Comparison of ENCODE assay signal across 16 cellular contexts in genomic region chr1:32980080-32980479, GRCh38. TPM values are rescaled to one million over a fixed set of nuclear protein-coding genes. Genes with fewer than 3 reads are reported as not detected.
A peak's percentile ranks its signal among the peaks of the same experiment; 100 is the strongest.
DNase-seq lines count a peak whose midpoint lies in the region; ATAC-seq and TF ChIP-seq lines count a peak whose summit lies in the region.
"Had no signal": no experiment of that assay in that cellular context is flagged by ENCODE, and none has a peak within 500 bp of the region (broad histone marks: within the 10 kb centered on the region; RNA-seq: fewer than 3 reads in every experiment).

No MANE protein-coding gene starts in this region.

- H3K27me3 Mint-ChIP-seq in CD14-positive monocyte (ENCODE audit: low read depth in 3 of 3) (peaks cover 3 to 8% (median 5%) of the 10 kb centered on the region in 3 donors), IgD-negative memory B cell (no peaks in the 10 kb centered on the region)
- H3K27me3 Mint-ChIP-seq in activated naive CD8-positive, alpha-beta T cell treated with anti-CD3 and anti-CD28 coated beads, Interleukin-2, amount 10 ng/mL, durations not matched to agents 7 days and 5 days = peaks cover 8% of the 10 kb centered on the region

- no peak overlapping the region for H4K8ac ChIP-seq in neuronal stem cell (ENCODE audit: low read depth, low read length)

- H2BK5ac ChIP-seq in neuronal stem cell (ENCODE audit: low read length) = no peak overlapping the region

- H3K27me3 ChIP-seq in neuronal stem cell (ENCODE audit: control insufficient read depth in 3 of 3, insufficient read depth in 3 of 3, low read depth in 1 of 3, low read length in 3 of 3) = peaks cover 0 to 20% (median 0%) of the 10 kb centered on the region in 3 experiments
- H3K27me3 ChIP-seq: adrenal gland, gastrocnemius medialis, sigmoid colon, SJSA1 had no signal

- WGBS in neuronal stem cell (ENCODE audit: extremely low coverage in 2 of 2, insufficient read length in 2 of 2, insufficient replicate concordance in 1 of 2), 2 donors = no CpG with 5 or more reads among the region's 10 CpGs

- intact Hi-C loops in CD14-positive monocyte (cut with micrococcal nuclease) = loop anchor here in 1 of 2 donors (2.0 kb wide), 1 partner anchor 13 kb away; no protein-coding TSS in a partner anchor

- H3K4me1 Mint-ChIP-seq in CD14-positive monocyte = peaks cover 71% of the 10 kb centered on the region
- H3K4me1 Mint-ChIP-seq in IgD-negative memory B cell = peaks cover 29 to 36% (median 32%) of the 10 kb centered on the region in 3 donors
- H3K4me1 Mint-ChIP-seq in activated naive CD8-positive, alpha-beta T cell treated with anti-CD3 and anti-CD28 coated beads, Interleukin-2, amount 10 ng/mL, durations not matched to agents 7 days and 5 days = peaks cover 32% of the 10 kb centered on the region

- no peaks in the 10 kb centered on the region for H3K36me3 ChIP-seq in neuronal stem cell (replicated peaks in 1 of 2; ENCODE audit: control insufficient read depth in 2 of 2, insufficient read depth in 2 of 2, low read length in 2 of 2)
- H3K36me3 ChIP-seq: adrenal gland, gastrocnemius medialis, sigmoid colon, SJSA1 had no signal

- no peak overlapping the region for H3K4me3 ChIP-seq in neuronal stem cell (ENCODE audit: low read length in 2 of 2)
- H3K4me3 ChIP-seq: adrenal gland, gastrocnemius medialis, sigmoid colon, SJSA1 had no signal

- H3K27ac ChIP-seq in neuronal stem cell (replicated peaks; ENCODE audit: low read length) = no peak overlapping the region

- no peak for ATAC-seq in activated naive CD8-positive, alpha-beta T cell treated with anti-CD3 and anti-CD28 coated beads, Interleukin-2, amount 10 ng/mL, durations not matched to agents 7 days and 5 days (ENCODE audit: low read depth)
- ATAC-seq in HG03025 (IDR thresholded peaks at IDR 0.05; ENCODE audit: low FRiP score, unreplicated experiment) = no peak
- ATAC-seq in HG03039 (IDR thresholded peaks at IDR 0.05; ENCODE audit: unreplicated experiment) = no peak
- ATAC-seq: gastrocnemius medialis had no signal

- H3K23ac ChIP-seq in neuronal stem cell (ENCODE audit: low read depth, low read length, poor library complexity) = no peak overlapping the region

- no peak overlapping the region for H2BK12ac ChIP-seq in neuronal stem cell (ENCODE audit: low read length)

- no peak overlapping the region for H2BK120ac ChIP-seq in neuronal stem cell (ENCODE audit: low read depth, low read length)

- no peak overlapping the region for H2AFZ ChIP-seq in neuronal stem cell (ENCODE audit: low read length)

- H3K9me3 Mint-ChIP-seq in CD14-positive monocyte (peaks cover 0 to 8% (median under 1%) of the 10 kb centered on the region in 7 donors), IgD-negative memory B cell (no peaks in the 10 kb centered on the region)
- H3K9me3 Mint-ChIP-seq in activated naive CD8-positive, alpha-beta T cell treated with anti-CD3 and anti-CD28 coated beads, Interleukin-2, amount 10 ng/mL, durations not matched to agents 7 days and 5 days = no peaks in the 10 kb centered on the region

- H3K14ac ChIP-seq in neuronal stem cell (ENCODE audit: low read length) = no peak overlapping the region

- H3K4ac ChIP-seq in neuronal stem cell (ENCODE audit: low read length) = no peak overlapping the region

- no peak overlapping the region for H2BK15ac ChIP-seq in neuronal stem cell (ENCODE audit: low read length)

- H3K27ac Mint-ChIP-seq in CD14-positive monocyte (peak overlapping the region; percentile 95 to 99 (median 97)), IgD-negative memory B cell (peak overlapping the region; percentile 65 to 94 (median 75))
- peak overlapping the region; percentile 93 for H3K27ac Mint-ChIP-seq in activated naive CD8-positive, alpha-beta T cell treated with anti-CD3 and anti-CD28 coated beads, Interleukin-2, amount 10 ng/mL, durations not matched to agents 7 days and 5 days

- no peak overlapping the region for H3K4me2 ChIP-seq in neuronal stem cell (ENCODE audit: insufficient read depth, low read length, poor library complexity, severe bottlenecking)

- POLR2A ChIA-PET in activated naive CD8-positive, alpha-beta T cell treated with anti-CD3 and anti-CD28 coated beads, Interleukin-2, amount 10 ng/mL, durations not matched to agents 7 days and 5 days (lab: Charles Lee) = interaction anchor here (0.7 to 2.2 kb wide), 4 partner anchors 8 to 121 kb away, joined by 3 to 36 read pairs (median 6); partner anchors contain the start of gene RNF19B

- H3K36me3 Mint-ChIP-seq in CD14-positive monocyte (peaks cover 6 to 7% of the 10 kb centered on the region in 2 donors), IgD-negative memory B cell (no peaks in the 10 kb centered on the region)
- peaks cover 3% of the 10 kb centered on the region for H3K36me3 Mint-ChIP-seq in activated naive CD8-positive, alpha-beta T cell treated with anti-CD3 and anti-CD28 coated beads, Interleukin-2, amount 10 ng/mL, durations not matched to agents 7 days and 5 days

- no peak overlapping the region for H3K9ac ChIP-seq in neuronal stem cell (ENCODE audit: low read depth, low read length, poor library complexity)

- no peak for TF ChIP-seq CTCF in CD14-positive monocyte (IDR thresholded peaks at IDR 0.05)

- H3K79me1 ChIP-seq in neuronal stem cell (ENCODE audit: low read depth, low read length) = no peaks in the 10 kb centered on the region

- H3K9me3 ChIP-seq in neuronal stem cell (replicated peaks in 1 of 2; ENCODE audit: control insufficient read depth in 2 of 2, insufficient read depth in 1 of 2, low read depth in 1 of 2, low read length in 2 of 2) = peaks cover 0 to 4% of the 10 kb centered on the region in 2 donors
- H3K9me3 ChIP-seq: adrenal gland, gastrocnemius medialis, sigmoid colon, SJSA1 had no signal

- DNase-seq in CD14-positive monocyte (ENCODE audit: low spot score) (no peak), neuronal stem cell (ENCODE audit: low spot score) (no peak), NCI-H1105 (lab: John Stamatoyannopoulos, UW) (no peak)
- no peak for DNase-seq in activated naive CD8-positive, alpha-beta T cell treated with anti-CD3 and anti-CD28 coated beads, Interleukin-2, amount 10 ng/mL, durations not matched to agents 7 days and 5 days
- DNase-seq: adrenal gland; central memory CD4-positive, alpha-beta T cell; gastrocnemius medialis; mammary epithelial cell; NCI-H1092; NCI-H2171; sigmoid colon; stimulated activated CD4-positive, alpha-beta T cell treated with anti-CD3 and anti-CD28 coated beads, Interleukin-4, amount 100 ng/mL, for 1 hour had no signal

- H3K4me1 ChIP-seq in neuronal stem cell (ENCODE audit: control insufficient read depth in 2 of 2, insufficient read depth in 1 of 2, low read depth in 1 of 2, low read length in 2 of 2) = peaks cover 3 to 11% of the 10 kb centered on the region in 2 donors

- H3K18ac ChIP-seq in neuronal stem cell (ENCODE audit: low read length) = no peak overlapping the region

- H3K4me3 Mint-ChIP-seq in CD14-positive monocyte (peak overlapping the region in 1 of 2 donors; percentile 71), IgD-negative memory B cell (peak overlapping the region in 3 of 4 donors; percentile 61 to 83 (median 68))
- no peak overlapping the region for H3K4me3 Mint-ChIP-seq in activated naive CD8-positive, alpha-beta T cell treated with anti-CD3 and anti-CD28 coated beads, Interleukin-2, amount 10 ng/mL, durations not matched to agents 7 days and 5 days

- H2AK5ac ChIP-seq in neuronal stem cell (ENCODE audit: low read depth, low read length) = peak overlapping the region; percentile 3

- H4K91ac ChIP-seq in neuronal stem cell (ENCODE audit: low read depth, low read length, poor library complexity) = no peak overlapping the region

RNA-seq across cellular contexts. Expression of gene RNF19B, which starts 15.5 kb away (rescaled TPM):
- polyA plus RNA-seq in CD14-positive monocyte = 1 to 10 TPM; 4.1 to 5.8 TPM
- polyA plus RNA-seq in IgD-negative memory B cell = 2.6 TPM
- total RNA-seq in activated naive CD8-positive, alpha-beta T cell treated with anti-CD3 and anti-CD28 coated beads, Interleukin-2, amount 10 ng/mL, durations not matched to agents 7 days and 5 days = 10 to 100 TPM; 21.6 to 22.4 TPM
- polyA plus RNA-seq in neuronal stem cell (2013, experiment 1 of 2) = 8.9 TPM
- 8.5 TPM for polyA plus RNA-seq in neuronal stem cell (2013, experiment 2 of 2)

RNA-seq across cellular contexts. Expression of gene AK2, which starts 56.6 kb away (rescaled TPM):
- polyA plus RNA-seq in CD14-positive monocyte (100 to 1,000 TPM; 162 to 180 TPM), IgD-negative memory B cell (112 TPM)
- total RNA-seq in activated naive CD8-positive, alpha-beta T cell treated with anti-CD3 and anti-CD28 coated beads, Interleukin-2, amount 10 ng/mL, durations not matched to agents 7 days and 5 days = 100 to 1,000 TPM; 197 to 201 TPM
- 47.7 TPM for polyA plus RNA-seq in neuronal stem cell (2013, experiment 1 of 2)
- 46.5 TPM for polyA plus RNA-seq in neuronal stem cell (2013, experiment 2 of 2)
